16 cellular contexts compared by ENCODE assay signal in genomic region chr3:39448506-39449233, GRCh38. TPM values are rescaled to one million over a fixed set of nuclear protein-coding genes. Genes with fewer than 3 reads are reported as not detected.
"Had no signal": no experiment of that assay in that cellular context is flagged by ENCODE, and none has a peak within 500 bp of the region (broad histone marks: within the 10 kb centered on the region; RNA-seq: fewer than 3 reads in every experiment).

No MANE protein-coding gene starts in this region.

- DNase-seq: cortex of kidney, left ventricle myocardium superior, natural killer cell had no signal

- H3K27ac ChIP-seq: brain microvascular endothelial cell, esophagus muscularis mucosa, gastroesophageal sphincter, heart left ventricle, ovary, skin epidermis had no signal

- H3K4me3 Mint-ChIP-seq: activated CD4-positive, alpha-beta T cell treated with anti-CD3 and anti-CD28 coated beads, Interleukin-2, amount 10 ng/mL, durations not matched to agents 24 days and 14 days; activated naive CD4-positive, alpha-beta T cell treated with anti-CD3 and anti-CD28 coated beads, Interleukin-2, amount 10 ng/mL, durations not matched to agents 7 days and 5 days; activated naive CD8-positive, alpha-beta T cell treated with anti-CD3 and anti-CD28 coated beads, Interleukin-2, amount 50 U/mL, for 24 hours; activated T-cell treated with anti-CD3 and anti-CD28 coated beads, Interleukin-2, amount 50 U/mL, for 4 hours; central memory CD8-positive, alpha-beta T cell; memory B cell; natural killer cell; T-cell had no signal

- H3K36me3 Mint-ChIP-seq: activated naive CD4-positive, alpha-beta T cell treated with anti-CD3 and anti-CD28 coated beads, Interleukin-2, amount 10 ng/mL, durations not matched to agents 7 days and 5 days; memory B cell; natural killer cell; T-cell had no signal

- H3K27ac Mint-ChIP-seq: activated CD4-positive, alpha-beta T cell treated with anti-CD3 and anti-CD28 coated beads, Interleukin-2, amount 10 ng/mL, durations not matched to agents 24 days and 14 days; activated naive CD4-positive, alpha-beta T cell treated with anti-CD3 and anti-CD28 coated beads, Interleukin-2, amount 10 ng/mL, durations not matched to agents 7 days and 5 days; activated naive CD8-positive, alpha-beta T cell treated with anti-CD3 and anti-CD28 coated beads, Interleukin-2, amount 50 U/mL, for 24 hours; memory B cell; natural killer cell; T-cell had no signal

- H3K4me3 ChIP-seq: esophagus muscularis mucosa, gastroesophageal sphincter, heart left ventricle, ovary, skin epidermis had no signal

- H3K36me3 ChIP-seq: brain microvascular endothelial cell, esophagus muscularis mucosa, gastroesophageal sphincter, heart left ventricle, ovary had no signal

- H3K9me3 ChIP-seq: esophagus muscularis mucosa, gastroesophageal sphincter, heart left ventricle, ovary had no signal

- H3K27me3 ChIP-seq: brain microvascular endothelial cell, ovary had no signal

- H3K4me1 Mint-ChIP-seq: activated CD4-positive, alpha-beta T cell treated with anti-CD3 and anti-CD28 coated beads, Interleukin-2, amount 10 ng/mL, durations not matched to agents 24 days and 14 days; activated naive CD4-positive, alpha-beta T cell treated with anti-CD3 and anti-CD28 coated beads, Interleukin-2, amount 10 ng/mL, durations not matched to agents 7 days and 5 days; central memory CD8-positive, alpha-beta T cell; memory B cell had no signal

- H3K9me3 Mint-ChIP-seq: activated CD4-positive, alpha-beta T cell treated with anti-CD3 and anti-CD28 coated beads, Interleukin-2, amount 10 ng/mL, durations not matched to agents 24 days and 14 days; activated naive CD4-positive, alpha-beta T cell treated with anti-CD3 and anti-CD28 coated beads, Interleukin-2, amount 10 ng/mL, durations not matched to agents 7 days and 5 days; activated naive CD8-positive, alpha-beta T cell treated with anti-CD3 and anti-CD28 coated beads, Interleukin-2, amount 50 U/mL, for 24 hours; activated T-cell treated with anti-CD3 and anti-CD28 coated beads, Interleukin-2, amount 50 U/mL, for 4 hours; central memory CD8-positive, alpha-beta T cell; memory B cell; natural killer cell; T-cell had no signal

RNA-seq across cellular contexts. Expression of gene MOBP, which starts 18.8 kb away (rescaled TPM):
- total RNA-seq: activated CD4-positive, alpha-beta T cell treated with anti-CD3 and anti-CD28 coated beads, Interleukin-2, amount 10 ng/mL, durations not matched to agents 24 days and 14 days; activated T-cell treated with anti-CD3 and anti-CD28 coated beads, Interleukin-2, amount 50 U/mL, for 4 hours; esophagus muscularis mucosa; left ventricle myocardium superior; natural killer cell had no signal
- polyA plus RNA-seq: heart left ventricle had no signal
